In the genomic region with DNA sequence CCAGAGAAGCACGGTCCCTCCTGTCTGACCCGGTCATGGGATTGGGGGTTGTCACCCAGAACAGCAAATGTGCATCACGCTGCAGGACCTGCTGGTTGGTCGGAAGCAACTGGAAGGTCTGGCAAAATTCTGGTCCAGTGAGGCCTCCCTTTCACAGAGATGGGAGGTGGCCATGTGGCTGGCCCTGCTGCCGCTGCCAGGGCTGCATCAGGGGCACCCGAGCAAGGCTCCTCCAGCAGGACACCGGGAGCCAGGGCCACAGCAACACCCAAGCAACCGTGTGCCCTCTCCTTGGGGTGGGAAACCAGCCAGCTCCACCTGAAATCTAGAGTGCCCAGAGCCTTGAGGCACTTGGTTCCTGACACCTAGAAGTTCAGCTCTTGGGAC, we compare ENCODE assay signal across 11 cellular contexts.
"Had no signal": no experiment of that assay in that cellular context is flagged by ENCODE, and none has a peak within 500 bp of the region (broad histone marks: within the 10 kb centered on the region; RNA-seq: fewer than 3 reads in every experiment).

No MANE protein-coding gene starts in this region.

- DNase-seq: activated B cell treated with CpG ODN at 0.5 μM for 24 hours; activated CD4-positive, alpha-beta T cell treated with anti-CD3 and anti-CD28 coated beads, Interleukin-2, amount 10 ng/mL, durations not matched to agents 24 days and 14 days; cortex of kidney; hypothalamus; lower lobe of right lung; sigmoid colon; stomach; T-helper 17 cell had no signal

- H3K36me3 ChIP-seq: lower lobe of right lung, prostate gland, sigmoid colon, stomach, thoracic aorta had no signal

- H3K27ac ChIP-seq: lower lobe of right lung, prostate gland, sigmoid colon, stomach, thoracic aorta had no signal

- H3K4me1 Mint-ChIP-seq: mesothelial cell of epicardium, T-helper 17 cell had no signal

- H3K9me3 ChIP-seq: lower lobe of right lung, prostate gland, sigmoid colon, stomach, thoracic aorta had no signal

- H3K4me3 ChIP-seq: lower lobe of right lung, prostate gland, sigmoid colon, stomach, thoracic aorta had no signal

- H3K9me3 Mint-ChIP-seq: activated B cell treated with CpG ODN at 0.5 μM for 24 hours; activated CD4-positive, alpha-beta T cell treated with anti-CD3 and anti-CD28 coated beads, Interleukin-2, amount 10 ng/mL, durations not matched to agents 24 days and 14 days had no signal

- H3K27ac Mint-ChIP-seq: activated B cell treated with CpG ODN at 0.5 μM for 24 hours, mesothelial cell of epicardium, T-helper 17 cell had no signal

- H3K4me3 Mint-ChIP-seq: activated B cell treated with CpG ODN at 0.5 μM for 24 hours; activated CD4-positive, alpha-beta T cell treated with anti-CD3 and anti-CD28 coated beads, Interleukin-2, amount 10 ng/mL, durations not matched to agents 24 days and 14 days; mesothelial cell of epicardium had no signal

- H3K27me3 ChIP-seq: stomach had no signal

- H3K4me1 ChIP-seq: prostate gland had no signal

- H3K36me3 Mint-ChIP-seq: mesothelial cell of epicardium had no signal
